In the genomic region with DNA sequence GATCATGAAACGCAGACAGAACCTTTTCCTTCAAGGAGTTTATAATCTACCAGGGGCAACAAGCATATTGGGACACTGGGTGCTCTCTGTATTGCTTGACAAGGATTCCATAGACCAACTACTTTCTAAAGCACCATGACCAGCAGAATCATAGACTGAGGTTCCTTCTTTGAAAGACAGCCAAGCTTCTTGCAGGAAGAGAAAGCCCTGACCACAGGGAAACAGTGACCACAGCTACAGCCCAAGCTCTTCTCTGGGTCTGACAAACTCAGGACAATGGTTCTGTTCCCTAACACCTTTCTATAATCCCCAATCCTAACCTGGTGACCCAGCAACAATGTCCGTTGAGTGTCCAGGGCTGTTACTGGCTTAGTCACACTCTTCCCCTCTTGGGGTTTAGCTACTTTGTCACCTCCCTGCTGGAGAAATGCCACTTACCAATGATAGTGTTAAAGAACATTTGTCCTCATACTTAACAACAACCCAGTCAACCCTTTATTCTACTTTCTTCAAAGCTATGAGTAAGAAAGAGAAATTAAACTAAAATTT, we compare ENCODE assay signal across 17 cellular contexts.
DNase-seq lines count a peak whose midpoint lies in the region; ATAC-seq and TF ChIP-seq lines count a peak whose summit lies in the region.
"Had no signal": no experiment of that assay in that cellular context is flagged by ENCODE, and none has a peak within 500 bp of the region (broad histone marks: within the 10 kb centered on the region; RNA-seq: fewer than 3 reads in every experiment).

No MANE protein-coding gene starts in this region.

- 63 to 81% (median 72%) methylated on average over 2 of the region's 2 CpGs for WGBS in heart left ventricle, 4 donors

- CTCF ChIA-PET in Panc1 (lab: Charles Lee), result no interaction called here

- BruUV-seq in Panc1 (replicated peaks; lab: Mats Ljungman, UMichigan), result no TSS peak

- DNase-seq in heart left ventricle, result no peak
- DNase-seq in cardiac septum (ENCODE audit: low spot score), result no peak
- DNase-seq in Panc1 (ENCODE audit: low read depth, low spot score), result no peak
- DNase-seq in medulla oblongata (ENCODE audit: extremely low spot score), result peak; percentile 21
- no peak for DNase-seq in HT-29 (ENCODE audit: low spot score)
- DNase-seq in T-helper 9 cell, result no peak
- DNase-seq in cortex of kidney (lab: John Stamatoyannopoulos, UW), result no peak
- DNase-seq: Calu3; CD4-positive, CD25-positive, alpha-beta regulatory T cell; HCEC 1CT; NCI-H1105; NCI-H1694 treated with DMSO at 0.1 percent for 48 hours; NCI-H345; NCI-H526 treated with DMSO at 0.1 percent for 48 hours; Right ventricle myocardium superior; SK-N-SH had no signal

- intact Hi-C loops in heart left ventricle (cut with DNase I) (loop anchor here in 8 of 10 donors (5.0 to 10.0 kb wide), 7 partner anchors 98 to 830 kb away; partner anchors contain the start of genes HIBADH (in 1 of the 8) and TAX1BP1 (in 1 of the 8)), cardiac septum (cut with DNase I) (loop anchor here (5.0 kb wide), 1 partner anchor 828 kb away; no protein-coding TSS in a partner anchor), Panc1 (cut with micrococcal nuclease; ENCODE audit: unreplicated experiment) (loop anchor here (5.0 to 10.0 kb wide), 3 partner anchors 52 to 240 kb away; no protein-coding TSS in a partner anchor)

- H3K27me3 ChIP-seq in heart left ventricle, result no peaks in the 10 kb centered on the region
- no peaks in the 10 kb centered on the region for H3K27me3 ChIP-seq in Panc1 (ENCODE audit: control insufficient read depth, insufficient read depth, low read length)

- peak in 3 of 4 donors; percentile 11 to 32 (median 31) for ATAC-seq in heart left ventricle
- ATAC-seq in Panc1, result no peak
- ATAC-seq in HG03280 (IDR thresholded peaks at IDR 0.05; ENCODE audit: unreplicated experiment), result no peak

- no peak for TF ChIP-seq POLR2A in heart left ventricle (IDR thresholded peaks at IDR 0.05)

- H3K36me3 ChIP-seq in heart left ventricle, result no peaks in the 10 kb centered on the region
- no peaks in the 10 kb centered on the region for H3K36me3 ChIP-seq in Panc1 (ENCODE audit: control insufficient read depth, insufficient read depth, low read length)

- peak overlapping the region in 1 of 12 donors; percentile 73 for H3K27ac ChIP-seq in heart left ventricle
- peak overlapping the region; percentile 5; the same call in 1 of the 2 replicates for H3K27ac ChIP-seq in Panc1 (ENCODE audit: low read length)

- H3K4me1 ChIP-seq in heart left ventricle (peaks cover 0 to 26% (median 7%) of the 10 kb centered on the region in 12 donors), Panc1 (ENCODE audit: control insufficient read depth, insufficient read depth, low read length) (peaks cover 10% of the 10 kb centered on the region)

- H3K9me3 ChIP-seq in heart left ventricle (no peaks in the 10 kb centered on the region), Panc1 (ENCODE audit: control insufficient read depth, insufficient read depth, low read depth, low read length) (no peaks in the 10 kb centered on the region)
- H3K9me3 ChIP-seq: SK-N-SH had no signal

- in situ Hi-C loops in Panc1 (cut with HindIII; ENCODE audit: low pct_unique_long_range_greater_than_20kb, low sequenced_read_pairs), result no loop called here

- POLR2A ChIA-PET in Panc1 (lab: Charles Lee), result no interaction called here

- no peak overlapping the region for H3K4me3 ChIP-seq in heart left ventricle
- H3K4me3 ChIP-seq in Panc1 (ENCODE audit: low read depth in 2 of 2, low read length in 2 of 2), result no peak overlapping the region

- no peak for TF ChIP-seq CTCF in heart left ventricle (IDR thresholded peaks at IDR 0.05)
- no peak for TF ChIP-seq CTCF in Panc1 (IDR thresholded peaks at IDR 0.05)

Comparison
In these comparisons a context has a peak if more than half of its experiments do, and no peak if none do; other contexts are left out.
1. ATAC-seq: peak in heart left ventricle (3 of 4); none in Panc1 (single experiment) and HG03280 (single experiment).